In genomic region chr17:47905221-47905733, GRCh38 we compare ENCODE assay signal across 10 cellular contexts. TPM values are rescaled to one million over a fixed set of nuclear protein-coding genes. Genes with fewer than 3 reads are reported as not detected.
DNase-seq lines count a peak whose midpoint lies in the region; ATAC-seq and TF ChIP-seq lines count a peak whose summit lies in the region.
"Had no signal": no experiment of that assay in that cellular context is flagged by ENCODE, and none has a peak within 500 bp of the region (broad histone marks: within the 10 kb centered on the region; RNA-seq: fewer than 3 reads in every experiment).

No MANE protein-coding gene starts in this region.

- TF ChIP-seq EP300 in Ishikawa (IDR thresholded peaks at IDR 0.05; ENCODE audit: borderline replicate concordance), result no peak

- H3K27ac ChIP-seq in cingulate gyrus (ENCODE audit: low read depth, low read length), result peak overlapping the region; percentile 85

- peak; percentile 81 for ATAC-seq in left lobe of liver
- ATAC-seq in stimulated activated naive CD8-positive, alpha-beta T cell treated with anti-CD3 and anti-CD28 coated beads, Interleukin-15, Interleukin-2, amounts not matched to agents 100 U/mL and 50 U/mL, for 24 hours, result no peak
- ATAC-seq in HG02623 (IDR thresholded peaks at IDR 0.05; ENCODE audit: unreplicated experiment), result no peak
- ATAC-seq in HG03439 (IDR thresholded peaks at IDR 0.05; ENCODE audit: unreplicated experiment), result no peak
- ATAC-seq: GM12878 had no signal

- no peak for TF ChIP-seq RAD21 in Ishikawa (IDR thresholded peaks at IDR 0.05; ENCODE audit: low read depth)

- DNase-seq in left lobe of liver (ENCODE audit: low spot score), result peak; percentile 62
- peak; percentile 68 for DNase-seq in smooth muscle cell of the brain vasculature (ENCODE audit: low read depth, low spot score)
- DNase-seq in activated gamma-delta T cell (lab: John Stamatoyannopoulos, UW), result no peak
- DNase-seq in stimulated activated naive CD8-positive, alpha-beta T cell treated with anti-CD3 and anti-CD28 coated beads, Interleukin-15, Interleukin-2, amounts not matched to agents 100 U/mL and 50 U/mL, for 24 hours, result no peak
- DNase-seq: T-helper 9 cell had no signal

TF ChIP-seq in Ishikawa, 13 proteins besides CTCF, POLR2A, EP300 and RAD21:
- TF ChIP-seq YY1 (IDR thresholded peaks at IDR 0.05; ENCODE audit: low read depth) (no peak), NFIC (IDR thresholded peaks at IDR 0.05) (0 out of 2 replicates have a peak, but pooled peaks have one; percentile 33)

RNA-seq across cellular contexts. Expression of gene SP2, which starts 9.2 kb away (rescaled TPM):
- 5.4 TPM for total RNA-seq in left lobe of liver

RNA-seq across cellular contexts. Expression of gene PNPO, which starts 36.1 kb away (rescaled TPM):
- total RNA-seq in left lobe of liver, result 128 TPM

RNA-seq across cellular contexts. Expression of gene PRR15L, which starts 52.4 kb away (rescaled TPM):
- 1.3 TPM for total RNA-seq in left lobe of liver
- total RNA-seq: GM12878 had no signal

RNA-seq across cellular contexts. Expression of gene SP6, which starts 54.3 kb away (rescaled TPM):
- 0.08 TPM for total RNA-seq in left lobe of liver
- total RNA-seq: GM12878 had no signal

Comparison
In these comparisons a context has a peak if more than half of its experiments do, and no peak if none do; other contexts are left out.
1. DNase-seq: peak in left lobe of liver (single experiment) and smooth muscle cell of the brain vasculature (single experiment); none in activated gamma-delta T cell (single experiment) and stimulated activated naive CD8-positive, alpha-beta T cell treated with anti-CD3 and anti-CD28 coated beads, Interleukin-15, Interleukin-2, amounts not matched to agents 100 U/mL and 50 U/mL, for 24 hours (single experiment).